ENCODE assay signal across 8 cellular contexts in genomic region chr2:174577967-174578589, GRCh38. TPM values are rescaled to one million over a fixed set of nuclear protein-coding genes. Genes with fewer than 3 reads are reported as not detected.
A peak's percentile ranks its signal among the peaks of the same experiment; 100 is the strongest.
DNase-seq lines count a peak whose midpoint lies in the region; ATAC-seq and TF ChIP-seq lines count a peak whose summit lies in the region.

No MANE protein-coding gene starts in this region.

- TF ChIP-seq POLR2A in HCT116 (IDR thresholded peaks at IDR 0.05; ENCODE audit: borderline replicate concordance, extremely low read depth, insufficient read depth, insufficient read length) = no peak

- POLR2A ChIA-PET in HCT116 (lab: Charles Lee) (no interaction called here), Panc1 (lab: Charles Lee) (no interaction called here)

- H3K4me2 ChIP-seq in HCT116 (ENCODE audit: low read length) = no peak overlapping the region

- in situ Hi-C loops in Panc1 (cut with HindIII; ENCODE audit: low pct_unique_long_range_greater_than_20kb, low sequenced_read_pairs) = no loop called here

- TF ChIP-seq RAD21 in HCT116 (IDR thresholded peaks at IDR 0.05; ENCODE audit: low read depth) (peak; percentile 64), liver (IDR thresholded peaks at IDR 0.05) (peak; percentile 77)

- DNase-seq in EH (ENCODE audit: low read depth) (peak; percentile 85), HCT116 (ENCODE audit: low read depth, low spot score) (no peak), Panc1 (ENCODE audit: low read depth, low spot score) (no peak), amniotic stem cell (lab: John Stamatoyannopoulos, UW) (peak; percentile 24), NCI-H1417 (lab: John Stamatoyannopoulos, UW) (no peak)

- H3K9ac ChIP-seq in HCT116 (ENCODE audit: low read length) = no peak overlapping the region
- H3K9ac ChIP-seq in liver (ENCODE audit: low read depth in 1 of 2, low read length in 2 of 2) = no peak overlapping the region

- RAD21 ChIA-PET in HCT116 (lab: Charles Lee; ENCODE audit: low non-redundant PET in 1 of 2, low total read pairs in 2 of 2, uncharacterized antibody in 2 of 2, unreplicated experiment in 2 of 2) = no interaction called here

- H3K4me1 ChIP-seq in HCT116 (ENCODE audit: control insufficient read depth in 1 of 2, insufficient read depth in 2 of 2, low read length in 2 of 2) = no peaks in the 10 kb centered on the region
- no peaks in the 10 kb centered on the region for H3K4me1 ChIP-seq in Panc1 (ENCODE audit: control insufficient read depth, insufficient read depth, low read length)
- peaks cover 3 to 5% (median 5%) of the 10 kb centered on the region in 4 donors for H3K4me1 ChIP-seq in liver (ENCODE audit: control insufficient read depth in 4 of 4, insufficient read depth in 4 of 4, low read length in 3 of 4)

- H4K20me1 ChIP-seq in HCT116 (ENCODE audit: insufficient read depth) = no peaks in the 10 kb centered on the region

- TF ChIP-seq CTCF in HCT116 (IDR thresholded peaks at IDR 0.05 in 2 of 3, conservative IDR thresholded peaks at IDR 0.05 in 1 of 3; ENCODE audit: borderline replicate concordance in 1 of 3, insufficient read depth in 1 of 3, low read depth in 2 of 3, low read length in 2 of 3) (peak; percentile 36 to 57 (median 47); a peak in 5 of 6 replicates), Panc1 (IDR thresholded peaks at IDR 0.05) (peak; percentile 69), liver (IDR thresholded peaks at IDR 0.05; ENCODE audit: low read depth, low read length, missing input control) (peak; percentile 37)

- BruUV-seq in HCT116 (replicated peaks; lab: Mats Ljungman, UMichigan) (no TSS peak), Panc1 (replicated peaks; lab: Mats Ljungman, UMichigan) (no TSS peak)

- H3K27me3 ChIP-seq in HCT116 (ENCODE audit: insufficient read depth, low read length) (no peaks in the 10 kb centered on the region), Panc1 (ENCODE audit: control insufficient read depth, insufficient read depth, low read length) (no peaks in the 10 kb centered on the region), liver (ENCODE audit: control insufficient read depth in 4 of 4, insufficient read depth in 4 of 4, low read length in 3 of 4) (no peaks in the 10 kb centered on the region)

- H3K9me3 ChIP-seq in HCT116 (ENCODE audit: control insufficient read depth in 1 of 2, insufficient read depth in 1 of 2, low read depth in 1 of 2, low read length in 2 of 2) = no peaks in the 10 kb centered on the region
- no peaks in the 10 kb centered on the region for H3K9me3 ChIP-seq in Panc1 (ENCODE audit: control insufficient read depth, insufficient read depth, low read depth, low read length)
- H3K9me3 ChIP-seq in liver (ENCODE audit: control insufficient read depth in 4 of 4, low read length in 3 of 4) = no peaks in the 10 kb centered on the region

- intact Hi-C loops in HCT116 (cut with micrococcal nuclease) = loop anchor here (2.0 kb wide), 1 partner anchor 109 kb away; no protein-coding TSS in a partner anchor
- intact Hi-C loops in Panc1 (cut with micrococcal nuclease; ENCODE audit: unreplicated experiment) = loop anchor here (10.0 kb wide), 1 partner anchor 107 kb away; no protein-coding TSS in a partner anchor

- no peaks in the 10 kb centered on the region for H3K9me2 ChIP-seq in HCT116 (ENCODE audit: insufficient read depth)

- no peak overlapping the region for H3K27ac ChIP-seq in HCT116 (ENCODE audit: low read depth, low read length)
- H3K27ac ChIP-seq in Panc1 (ENCODE audit: low read length) = no peak overlapping the region
- no peak overlapping the region for H3K27ac ChIP-seq in liver (ENCODE audit: low read depth in 1 of 2, low read length in 2 of 2)

- no peaks in the 10 kb centered on the region for H3K79me2 ChIP-seq in HCT116 (ENCODE audit: insufficient read depth, low read length)

- H3K4me3 ChIP-seq in HCT116 (replicated peaks in 1 of 2; ENCODE audit: low read depth in 1 of 2, low read length in 2 of 2) (no peak overlapping the region), Panc1 (ENCODE audit: low read depth in 2 of 2, low read length in 2 of 2) (no peak overlapping the region), liver (ENCODE audit: low read depth in 1 of 3, low read length in 3 of 3) (no peak overlapping the region)

- CTCF ChIA-PET in HCT116 (lab: Charles Lee) (interaction anchor here (0.7 to 4.1 kb wide), 7 partner anchors 25 to 122 kb away, joined by 3 to 35 read pairs (median 3); no protein-coding TSS in a partner anchor), Panc1 (lab: Charles Lee) (no interaction called here)

- peak; percentile 80 for ATAC-seq in HCT116
- ATAC-seq in Panc1 = no peak
- no peak for ATAC-seq in HG02571 (IDR thresholded peaks at IDR 0.05; ENCODE audit: unreplicated experiment)
- ATAC-seq in HG02938 (IDR thresholded peaks at IDR 0.05; ENCODE audit: unreplicated experiment) = no peak

- H3K36me3 ChIP-seq in HCT116 (ENCODE audit: control insufficient read depth in 1 of 2, insufficient read depth in 2 of 2, low read length in 2 of 2) = no peaks in the 10 kb centered on the region
- H3K36me3 ChIP-seq in Panc1 (ENCODE audit: control insufficient read depth, insufficient read depth, low read length) = no peaks in the 10 kb centered on the region; the same call in 1 of the 2 replicates
- H3K36me3 ChIP-seq in liver (ENCODE audit: control insufficient read depth in 4 of 4, insufficient read depth in 3 of 4, low read depth in 1 of 4, low read length in 3 of 4) = peaks cover 0 to 2% (median 0%) of the 10 kb centered on the region in 4 donors

- H2AFZ ChIP-seq in HCT116 (ENCODE audit: low read depth, low read length, poor library complexity, severe bottlenecking) = no peak overlapping the region

TF ChIP-seq in HCT116, 20 proteins besides CTCF, POLR2A, EP300 and RAD21:
- TF ChIP-seq ATF3 (IDR thresholded peaks at IDR 0.05) (no peak), CEBPB (IDR thresholded peaks at IDR 0.05; ENCODE audit: low read depth) (peak; percentile 41)

TF ChIP-seq in liver, 16 proteins besides CTCF, POLR2A, EP300 and RAD21:
- TF ChIP-seq, protein P1, sequence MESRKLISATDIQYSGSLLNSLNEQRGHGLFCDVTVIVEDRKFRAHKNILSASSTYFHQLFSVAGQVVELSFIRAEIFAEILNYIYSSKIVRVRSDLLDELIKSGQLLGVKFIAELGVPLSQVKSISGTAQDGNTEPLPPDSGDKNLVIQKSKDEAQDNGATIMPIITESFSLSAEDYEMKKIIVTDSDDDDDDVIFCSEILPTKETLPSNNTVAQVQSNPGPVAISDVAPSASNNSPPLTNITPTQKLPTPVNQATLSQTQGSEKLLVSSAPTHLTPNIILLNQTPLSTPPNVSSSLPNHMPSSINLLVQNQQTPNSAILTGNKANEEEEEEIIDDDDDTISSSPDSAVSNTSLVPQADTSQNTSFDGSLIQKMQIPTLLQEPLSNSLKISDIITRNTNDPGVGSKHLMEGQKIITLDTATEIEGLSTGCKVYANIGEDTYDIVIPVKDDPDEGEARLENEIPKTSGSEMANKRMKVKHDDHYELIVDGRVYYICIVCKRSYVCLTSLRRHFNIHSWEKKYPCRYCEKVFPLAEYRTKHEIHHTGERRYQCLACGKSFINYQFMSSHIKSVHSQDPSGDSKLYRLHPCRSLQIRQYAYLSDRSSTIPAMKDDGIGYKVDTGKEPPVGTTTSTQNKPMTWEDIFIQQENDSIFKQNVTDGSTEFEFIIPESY (IDR thresholded peaks at IDR 0.05) = no peak
- TF ChIP-seq NR2F2 (IDR thresholded peaks at IDR 0.05) (no peak), JUND (IDR thresholded peaks at IDR 0.05) (no peak), HNF4A (conservative IDR thresholded peaks at IDR 0.05) (no peak), MAX (IDR thresholded peaks at IDR 0.05) (no peak), HNF4G (IDR thresholded peaks at IDR 0.05) (no peak), TAF1 (conservative IDR thresholded peaks at IDR 0.05) (no peak), FOXA2 (IDR thresholded peaks at IDR 0.05) (no peak), RXRA (IDR thresholded peaks at IDR 0.05) (no peak)
- TF ChIP-seq, protein P2, sequence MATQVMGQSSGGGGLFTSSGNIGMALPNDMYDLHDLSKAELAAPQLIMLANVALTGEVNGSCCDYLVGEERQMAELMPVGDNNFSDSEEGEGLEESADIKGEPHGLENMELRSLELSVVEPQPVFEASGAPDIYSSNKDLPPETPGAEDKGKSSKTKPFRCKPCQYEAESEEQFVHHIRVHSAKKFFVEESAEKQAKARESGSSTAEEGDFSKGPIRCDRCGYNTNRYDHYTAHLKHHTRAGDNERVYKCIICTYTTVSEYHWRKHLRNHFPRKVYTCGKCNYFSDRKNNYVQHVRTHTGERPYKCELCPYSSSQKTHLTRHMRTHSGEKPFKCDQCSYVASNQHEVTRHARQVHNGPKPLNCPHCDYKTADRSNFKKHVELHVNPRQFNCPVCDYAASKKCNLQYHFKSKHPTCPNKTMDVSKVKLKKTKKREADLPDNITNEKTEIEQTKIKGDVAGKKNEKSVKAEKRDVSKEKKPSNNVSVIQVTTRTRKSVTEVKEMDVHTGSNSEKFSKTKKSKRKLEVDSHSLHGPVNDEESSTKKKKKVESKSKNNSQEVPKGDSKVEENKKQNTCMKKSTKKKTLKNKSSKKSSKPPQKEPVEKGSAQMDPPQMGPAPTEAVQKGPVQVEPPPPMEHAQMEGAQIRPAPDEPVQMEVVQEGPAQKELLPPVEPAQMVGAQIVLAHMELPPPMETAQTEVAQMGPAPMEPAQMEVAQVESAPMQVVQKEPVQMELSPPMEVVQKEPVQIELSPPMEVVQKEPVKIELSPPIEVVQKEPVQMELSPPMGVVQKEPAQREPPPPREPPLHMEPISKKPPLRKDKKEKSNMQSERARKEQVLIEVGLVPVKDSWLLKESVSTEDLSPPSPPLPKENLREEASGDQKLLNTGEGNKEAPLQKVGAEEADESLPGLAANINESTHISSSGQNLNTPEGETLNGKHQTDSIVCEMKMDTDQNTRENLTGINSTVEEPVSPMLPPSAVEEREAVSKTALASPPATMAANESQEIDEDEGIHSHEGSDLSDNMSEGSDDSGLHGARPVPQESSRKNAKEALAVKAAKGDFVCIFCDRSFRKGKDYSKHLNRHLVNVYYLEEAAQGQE (IDR thresholded peaks at IDR 0.05) = no peak

RNA-seq across cellular contexts. Expression of gene WIPF1, which starts 19.5 kb away (rescaled TPM):
- total RNA-seq in HCT116 (2021; ENCODE audit: unreplicated experiment) = 0.59 TPM
- not detected in 2 replicates for polyA plus RNA-seq in HCT116 (2012)
- 8.3 TPM for total RNA-seq in Panc1 (2021; ENCODE audit: unreplicated experiment)
- 10.9 TPM for polyA plus RNA-seq in Panc1 (2012; ENCODE audit: insufficient read length)
- total RNA-seq in liver = 1 to 10 TPM; 7.3 to 7.7 TPM
- 1 to 10 TPM; 4.7 to 5.3 TPM for polyA plus RNA-seq in liver

Comparison
In these comparisons a context has a peak if more than half of its experiments do, and no peak if none do; other contexts are left out.
1. DNase-seq: peak in EH (single experiment) and amniotic stem cell (single experiment); none in HCT116 (single experiment), Panc1 (single experiment) and NCI-H1417 (0 of 3).
2. Peak in every context shown above with its lines, with median percentiles within 50 percentile points of each other: CTCF ChIP-seq.